In the genomic region with DNA sequence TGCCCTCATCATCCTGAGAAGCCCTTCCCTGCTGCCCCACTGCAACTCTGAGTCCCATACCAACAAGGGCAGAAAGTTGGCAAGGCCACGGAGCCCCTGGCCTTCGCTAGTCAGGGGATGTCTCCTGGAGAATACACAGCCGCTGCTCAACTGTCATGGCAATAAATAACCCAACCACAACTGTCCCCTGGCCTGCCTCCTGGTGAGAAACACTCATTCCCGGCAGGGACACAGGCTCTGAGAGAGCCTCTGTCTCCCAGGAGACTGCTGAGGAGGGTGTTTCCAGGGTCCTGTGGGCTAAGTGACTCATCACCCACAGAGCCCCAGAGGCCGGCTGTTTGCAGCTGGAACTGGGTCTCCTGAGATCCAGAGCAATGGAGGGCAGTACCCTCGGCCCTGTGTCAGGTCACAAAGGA, we compare ENCODE assay signal across 9 cellular contexts.
DNase-seq lines count a peak whose midpoint lies in the region; ATAC-seq and TF ChIP-seq lines count a peak whose summit lies in the region.
"Had no signal": no experiment of that assay in that cellular context is flagged by ENCODE, and none has a peak within 500 bp of the region (broad histone marks: within the 10 kb centered on the region; RNA-seq: fewer than 3 reads in every experiment).

No MANE protein-coding gene starts in this region.

- H4K20me1 ChIP-seq in osteoblast (ENCODE audit: insufficient read depth, low read length): no peaks in the 10 kb centered on the region

- ATAC-seq in GM19025 (IDR thresholded peaks at IDR 0.05; ENCODE audit: low read depth, unreplicated experiment) (peak; percentile 79), HG02970 (IDR thresholded peaks at IDR 0.05; ENCODE audit: low FRiP score, unreplicated experiment) (peak; percentile 75)
- ATAC-seq in CD4-positive, alpha-beta T cell (ENCODE audit: poor library complexity): no peak

- POLR2A ChIA-PET in CD4-positive, alpha-beta T cell (lab: Charles Lee): no interaction called here

- TF ChIP-seq CTCF in osteoblast (IDR thresholded peaks at IDR 0.05; ENCODE audit: extremely low read depth, low read depth, low read length) (no peak), prostate gland (IDR thresholded peaks at IDR 0.05) (no peak)
- no peak for TF ChIP-seq CTCF in CD4-positive, alpha-beta T cell (IDR thresholded peaks at IDR 0.05)

- 34% methylated on average over 6 of the region's 6 CpGs for WGBS in prostate gland

- H3K27me3 ChIP-seq in osteoblast (ENCODE audit: insufficient read depth, low read length) (peaks cover 3% of the 10 kb centered on the region), prostate gland (replicated peaks; ENCODE audit: insufficient read depth) (no peaks in the 10 kb centered on the region)
- H3K27me3 ChIP-seq in effector memory CD4-positive, alpha-beta T cell (replicated peaks; ENCODE audit: control insufficient read depth, insufficient read depth, low read length, poor library complexity, severe bottlenecking): no peaks in the 10 kb centered on the region
- H3K27me3 ChIP-seq in CD4-positive, alpha-beta T cell (ENCODE audit: control insufficient read depth, insufficient read depth, low read length): peaks cover 4% of the 10 kb centered on the region

- CTCF ChIA-PET in CD4-positive, alpha-beta T cell (lab: Charles Lee): no interaction called here

- intact Hi-C loops in CD4-positive, alpha-beta T cell (cut with DNase I, micrococcal nuclease): no loop called here
- intact Hi-C loops in prostate gland (cut with DNase I): no loop called here

- no peaks in the 10 kb centered on the region for H3K4me1 Mint-ChIP-seq in CD4-positive, alpha-beta T cell (ENCODE audit: low read depth)
- H3K4me1 Mint-ChIP-seq: nephron had no signal

- peaks cover 8% of the 10 kb centered on the region for H3K27me3 Mint-ChIP-seq in CD4-positive, alpha-beta T cell

- peak overlapping the region; percentile 54 for H3K4me2 ChIP-seq in osteoblast (ENCODE audit: insufficient read depth, low read length)

- H3K4me3 ChIP-seq in osteoblast (ENCODE audit: insufficient read depth, low read length): peak overlapping the region; percentile 8
- no peak overlapping the region for H3K4me3 ChIP-seq in effector memory CD4-positive, alpha-beta T cell (ENCODE audit: insufficient read depth, low read depth, low read length, poor library complexity, severe bottlenecking)
- H3K4me3 ChIP-seq in prostate gland: no peak overlapping the region

- H3K4me1 ChIP-seq in osteoblast (ENCODE audit: insufficient read depth, low read length): peaks cover 9% of the 10 kb centered on the region
- H3K4me1 ChIP-seq in effector memory CD4-positive, alpha-beta T cell (ENCODE audit: control insufficient read depth, insufficient read depth, low read length, poor library complexity, severe bottlenecking): no peaks in the 10 kb centered on the region
- H3K4me1 ChIP-seq in prostate gland (replicated peaks): no peaks in the 10 kb centered on the region

- no peaks in the 10 kb centered on the region for H3K9me3 Mint-ChIP-seq in CD4-positive, alpha-beta T cell

- H2AFZ ChIP-seq in osteoblast (ENCODE audit: low read length): peak overlapping the region; percentile 25

- no peaks in the 10 kb centered on the region for H3K79me2 ChIP-seq in osteoblast (ENCODE audit: insufficient read depth, low read length)

- DNase-seq in SW 1271 (lab: John Stamatoyannopoulos, UW): peak; percentile 19 to 35
- DNase-seq in osteoblast (ENCODE audit: insufficient read length, low spot score, missing footprints): peak; percentile 88
- no peak for DNase-seq in effector memory CD4-positive, alpha-beta T cell
- DNase-seq in NCI-H345 (lab: John Stamatoyannopoulos, UW): no peak
- no peak for DNase-seq in CD4-positive, alpha-beta T cell
- DNase-seq in prostate gland (ENCODE audit: low spot score): no peak

- H3K27ac ChIP-seq in osteoblast (ENCODE audit: low read depth, low read length): no peak overlapping the region
- no peak overlapping the region for H3K27ac ChIP-seq in effector memory CD4-positive, alpha-beta T cell (ENCODE audit: insufficient read depth, low read length, poor library complexity, severe bottlenecking)
- H3K27ac ChIP-seq in CD4-positive, alpha-beta T cell (ENCODE audit: low read depth, low read length): no peak overlapping the region
- H3K27ac ChIP-seq in prostate gland: no peak overlapping the region

- no peaks in the 10 kb centered on the region for H3K9me3 ChIP-seq in osteoblast (ENCODE audit: low read depth, low read length)
- H3K9me3 ChIP-seq in effector memory CD4-positive, alpha-beta T cell (ENCODE audit: control insufficient read depth, low read length): no peaks in the 10 kb centered on the region
- no peaks in the 10 kb centered on the region for H3K9me3 ChIP-seq in CD4-positive, alpha-beta T cell (ENCODE audit: control insufficient read depth, low read length)
- no peaks in the 10 kb centered on the region for H3K9me3 ChIP-seq in prostate gland

- no peaks in the 10 kb centered on the region for H3K36me3 Mint-ChIP-seq in CD4-positive, alpha-beta T cell (ENCODE audit: low read depth)

- no peak overlapping the region for H3K4me3 Mint-ChIP-seq in CD4-positive, alpha-beta T cell
- H3K4me3 Mint-ChIP-seq: nephron had no signal

- no peak for TF ChIP-seq POLR2A in prostate gland (IDR thresholded peaks at IDR 0.05)

- H3K36me3 ChIP-seq in osteoblast (ENCODE audit: insufficient read depth, low read length): no peaks in the 10 kb centered on the region
- H3K36me3 ChIP-seq in effector memory CD4-positive, alpha-beta T cell (ENCODE audit: control insufficient read depth, insufficient read depth, low read length): no peaks in the 10 kb centered on the region
- H3K36me3 ChIP-seq in prostate gland: no peaks in the 10 kb centered on the region

- H3K27ac Mint-ChIP-seq in CD4-positive, alpha-beta T cell: no peak overlapping the region
- H3K27ac Mint-ChIP-seq: nephron had no signal

Comparison
In these comparisons a context has a peak if more than half of its experiments do, and no peak if none do; other contexts are left out.
1. DNase-seq: peak in SW 1271 (2 of 2) and osteoblast (single experiment); none in effector memory CD4-positive, alpha-beta T cell (0 of 3), NCI-H345 (single experiment), CD4-positive, alpha-beta T cell (0 of 10) and prostate gland (single experiment).